22 cellular contexts compared by ENCODE assay signal in the genomic region with DNA sequence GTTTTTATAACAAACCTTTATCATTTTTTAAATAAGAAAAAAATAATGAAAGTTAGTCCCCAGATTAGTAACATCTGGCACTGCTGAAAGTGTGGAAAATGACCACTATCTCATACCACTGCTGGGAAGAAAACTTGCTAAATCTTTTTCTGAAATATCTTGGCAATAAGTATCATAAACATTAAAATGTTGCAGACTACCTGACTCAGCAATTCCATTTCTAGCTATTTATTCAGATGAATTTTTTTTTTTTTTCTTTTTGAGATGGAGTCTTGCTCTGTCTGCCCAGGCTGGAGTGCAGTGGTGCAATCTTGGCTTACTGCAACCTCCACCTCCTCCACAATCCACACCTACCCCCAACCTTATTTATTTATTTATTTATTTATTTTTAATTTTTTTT. TPM values are rescaled to one million over a fixed set of nuclear protein-coding genes. Genes with fewer than 3 reads are reported as not detected.
DNase-seq lines count a peak whose midpoint lies in the region; ATAC-seq and TF ChIP-seq lines count a peak whose summit lies in the region.
"Had no signal": no experiment of that assay in that cellular context is flagged by ENCODE, and none has a peak within 500 bp of the region (broad histone marks: within the 10 kb centered on the region; RNA-seq: fewer than 3 reads in every experiment).

No MANE protein-coding gene starts in this region.

- TF ChIP-seq CTCF in AG09319 (IDR thresholded peaks at IDR 0.05; ENCODE audit: low read depth, low read length) (no peak), IMR-90 (conservative IDR thresholded peaks at IDR 0.05; ENCODE audit: low read depth, low read length) (no peak), nephron (IDR thresholded peaks at IDR 0.05; ENCODE audit: unreplicated experiment in 3 of 3) (no peak)

- peak overlapping the region in 2 of 3 experiments; percentile 73 to 76 for H3K27ac Mint-ChIP-seq in nephron
- H3K27ac Mint-ChIP-seq: activated naive CD4-positive, alpha-beta T cell treated with anti-CD3 and anti-CD28 coated beads, Interleukin-2, amount 50 U/mL, for 72 hours had no signal

- no peak overlapping the region for H2BK5ac ChIP-seq in IMR-90 (ENCODE audit: low read depth, low read length, poor library complexity, severe bottlenecking)

- H3K23ac ChIP-seq in IMR-90 (ENCODE audit: low read depth, low read length), result no peak overlapping the region

- no peak overlapping the region for H3K9ac ChIP-seq in IMR-90 (ENCODE audit: low read depth, low read length)

- no peak overlapping the region for H4K5ac ChIP-seq in IMR-90 (ENCODE audit: low read depth, low read length)

- no peak overlapping the region for H3K4me3 ChIP-seq in IMR-90 (ENCODE audit: insufficient read depth, low read depth, low read length)
- H3K4me3 ChIP-seq: HAP-1, skin epidermis, vagina had no signal

- TF ChIP-seq POLR2A in IMR-90 (IDR thresholded peaks at IDR 0.05; ENCODE audit: low read depth, low read length), result no peak

- H3K27ac ChIP-seq in IMR-90 (ENCODE audit: insufficient read depth, low read length), result no peak overlapping the region
- H3K27ac ChIP-seq: C4-2B, vagina had no signal

- H3K56ac ChIP-seq in IMR-90 (ENCODE audit: extremely low read depth, insufficient read depth, low read length), result no peak overlapping the region

- no peaks in the 10 kb centered on the region; the same call in 1 of the 2 replicates for H3K9me1 ChIP-seq in IMR-90 (ENCODE audit: insufficient read depth, low read length)

- H3K4me3 Mint-ChIP-seq in nephron, result no peak overlapping the region
- H3K4me3 Mint-ChIP-seq: central memory CD8-positive, alpha-beta T cell had no signal

- no peak overlapping the region for H2AFZ ChIP-seq in IMR-90 (replicated peaks; ENCODE audit: low read length, poor library complexity)

- dilution Hi-C loops in IMR-90 (cut with HindIII; ENCODE audit: low sequenced_read_pairs, unreplicated experiment), result no loop called here

- CTCF ChIA-PET in IMR-90 (lab: Yijun Ruan, JAX), result interaction anchor here (0.6 kb wide), 2 partner anchors 42 to 1135 kb away, joined by 3 read pairs; no protein-coding TSS in a partner anchor

- H3K18ac ChIP-seq in IMR-90 (ENCODE audit: low read depth, low read length), result no peak overlapping the region

- no peak overlapping the region for H4K91ac ChIP-seq in IMR-90 (ENCODE audit: insufficient read depth, low read depth, low read length)

- in situ Hi-C loops in IMR-90 (cut with MboI; ENCODE audit: low sequenced_read_pairs), result no loop called here

- DNase-seq in AG09319 (ENCODE audit: extremely low read depth, low read depth) (peak; percentile 64), IMR-90 (peak; percentile 46), fibroblast of gingiva (ENCODE audit: low read depth) (peak; percentile 92), T1000 (lab: John Stamatoyannopoulos, UW) (no peak), CD1c-positive myeloid dendritic cell (ENCODE audit: extremely low spot score) (no peak), NCI-H2107 treated with DMSO at 0.1 percent for 48 hours (lab: John Stamatoyannopoulos, UW; ENCODE audit: unreplicated experiment) (no peak), NCI-H1417 (lab: John Stamatoyannopoulos, UW) (no peak)
- DNase-seq: activated CD4-positive, alpha-beta T cell treated with anti-CD3 and anti-CD28 coated beads, Interleukin-2, amount 50 U/mL, for 1 hour; Calu3; DND-41; mammary epithelial cell; NCI-H1105 treated with DMSO at 0.1 percent for 48 hours; NCI-H2081; NCI-H446 treated with DMSO at 0.1 percent for 48 hours had no signal

- H4K8ac ChIP-seq in IMR-90 (ENCODE audit: low read depth in 2 of 2, low read length in 2 of 2), result no peak overlapping the region

- H4K20me1 ChIP-seq in IMR-90 (ENCODE audit: insufficient read depth, low read length), result no peaks in the 10 kb centered on the region

- POLR2A ChIA-PET in IMR-90 (lab: Charles Lee; ENCODE audit: unreplicated experiment), result no interaction called here

- no peak overlapping the region for H2AK9ac ChIP-seq in IMR-90 (replicated peaks; ENCODE audit: low read depth, low read length, poor library complexity)

- ATAC-seq in IMR-90 (ENCODE audit: low read depth), result peak; percentile 65
- ATAC-seq: activated naive CD4-positive, alpha-beta T cell treated with anti-CD3 and anti-CD28 coated beads, Interleukin-2, amount 50 U/mL, for 72 hours; SK-N-SH treated with all-trans-retinoic acid at 6 μM for 48 hours had no signal

- no peak overlapping the region for H2BK15ac ChIP-seq in IMR-90 (ENCODE audit: low read depth, low read length)

- H3K4me1 ChIP-seq in IMR-90 (ENCODE audit: control insufficient read depth, insufficient read depth, low read length), result no peaks in the 10 kb centered on the region
- H3K4me1 ChIP-seq: vagina had no signal

- no peaks in the 10 kb centered on the region for H3K27me3 ChIP-seq in IMR-90 (ENCODE audit: control insufficient read depth, insufficient read depth, low read length)
- H3K27me3 ChIP-seq: vagina had no signal

- H3K9me3 Mint-ChIP-seq in nephron, result no peaks in the 10 kb centered on the region
- H3K9me3 Mint-ChIP-seq: activated naive CD4-positive, alpha-beta T cell treated with anti-CD3 and anti-CD28 coated beads, Interleukin-2, amount 50 U/mL, for 72 hours; central memory CD8-positive, alpha-beta T cell had no signal

- H3K4me1 Mint-ChIP-seq in nephron, result peaks cover 10% of the 10 kb centered on the region
- H3K4me1 Mint-ChIP-seq: central memory CD8-positive, alpha-beta T cell had no signal

- no peak overlapping the region for H2BK120ac ChIP-seq in IMR-90 (ENCODE audit: low read depth, low read length)

- H3K4me2 ChIP-seq in IMR-90 (ENCODE audit: low read depth, low read length), result no peak overlapping the region

- BruUV-seq in IMR-90 (replicated peaks; lab: Mats Ljungman, UMichigan), result no TSS peak

- H3K79me1 ChIP-seq in IMR-90 (ENCODE audit: low read depth in 1 of 2, low read length in 2 of 2), result no peaks in the 10 kb centered on the region

- no peak overlapping the region for H3K4ac ChIP-seq in IMR-90 (ENCODE audit: low read depth, low read length)

- H3K9me3 ChIP-seq in IMR-90 (ENCODE audit: control insufficient read depth, insufficient read depth, low read length), result no peaks in the 10 kb centered on the region
- H3K9me3 ChIP-seq: HAP-1, vagina had no signal

- H3K36me3 Mint-ChIP-seq in nephron (ENCODE audit: low read depth), result no peaks in the 10 kb centered on the region
- H3K36me3 Mint-ChIP-seq: activated naive CD4-positive, alpha-beta T cell treated with anti-CD3 and anti-CD28 coated beads, Interleukin-2, amount 50 U/mL, for 72 hours had no signal

- TF ChIP-seq RAD21 in IMR-90 (IDR thresholded peaks at IDR 0.05; ENCODE audit: low read length), result no peak

- no peak overlapping the region for H2AK5ac ChIP-seq in IMR-90 (ENCODE audit: low read depth, low read length)

- H3K14ac ChIP-seq in IMR-90 (replicated peaks; ENCODE audit: low read depth, low read length), result no peak overlapping the region

- no peaks in the 10 kb centered on the region for H3K36me3 ChIP-seq in IMR-90 (ENCODE audit: control insufficient read depth, insufficient read depth, low read length)
- H3K36me3 ChIP-seq: HAP-1, vagina had no signal

- no peaks in the 10 kb centered on the region for H3K27me3 Mint-ChIP-seq in nephron (ENCODE audit: low read depth)
- H3K27me3 Mint-ChIP-seq: central memory CD8-positive, alpha-beta T cell had no signal

- intact Hi-C loops in IMR-90 (cut with micrococcal nuclease), result no loop called here

- H2BK20ac ChIP-seq in IMR-90 (ENCODE audit: low read depth, low read length), result no peak overlapping the region

TF ChIP-seq in IMR-90, 13 proteins besides CTCF, POLR2A, EP300 and RAD21:
- TF ChIP-seq MAFK (IDR thresholded peaks at IDR 0.05; ENCODE audit: low read depth, low read length) (peak; percentile 94), NFE2L2 (IDR thresholded peaks at IDR 0.05; ENCODE audit: low read depth, low read length) (no peak)

RNA-seq across cellular contexts. Expression of a gene that starts 35.3 kb away (rescaled TPM):
- total RNA-seq in IMR-90 (2012; rRNA removed), result 8.2 and 13.6 TPM in 2 replicates
- 10.6 and 11.2 TPM in 2 replicates for polyA plus RNA-seq in IMR-90 (2012; rRNA removed)
- 1.0 and 1.9 TPM in 2 replicates for polyA plus RNA-seq in IMR-90 (2012; cell fraction: cytosol; rRNA removed)
- 5.8 and 43.5 TPM in 2 replicates for polyA plus RNA-seq in IMR-90 (2012; cell fraction: nucleus; rRNA removed; ENCODE audit: low replicate concordance)

Comparison
In these comparisons a context has a peak if more than half of its experiments do, and no peak if none do; other contexts are left out.
1. DNase-seq: peak in AG09319 (single experiment), IMR-90 (single experiment) and fibroblast of gingiva (single experiment); none in T1000 (single experiment), CD1c-positive myeloid dendritic cell (single experiment), NCI-H2107 treated with DMSO at 0.1 percent for 48 hours (single experiment) and NCI-H1417 (0 of 3).